Comparison of ENCODE assay signal across 12 cellular contexts in genomic region chr9:98083059-98083458, GRCh38. TPM values are rescaled to one million over a fixed set of nuclear protein-coding genes. Genes with fewer than 3 reads are reported as not detected.
A peak's percentile ranks its signal among the peaks of the same experiment; 100 is the strongest.
DNase-seq lines count a peak whose midpoint lies in the region; ATAC-seq and TF ChIP-seq lines count a peak whose summit lies in the region.
"Had no signal": no experiment of that assay in that cellular context is flagged by ENCODE, and none has a peak within 500 bp of the region (broad histone marks: within the 10 kb centered on the region; RNA-seq: fewer than 3 reads in every experiment).

No MANE protein-coding gene starts in this region.

- peaks cover 61% of the 10 kb centered on the region for H3K4me1 Mint-ChIP-seq in activated naive CD4-positive, alpha-beta T cell treated with anti-CD3 and anti-CD28 coated beads, Interleukin-2, amount 50 U/mL, for 24 hours
- peaks cover 34% of the 10 kb centered on the region for H3K4me1 Mint-ChIP-seq in activated T-helper 17 cell treated with anti-CD3 and anti-CD28 coated beads, Interleukin-2, amount 50 U/mL, for 72 hours

- no peaks in the 10 kb centered on the region for H3K9me3 Mint-ChIP-seq in activated naive CD4-positive, alpha-beta T cell treated with anti-CD3 and anti-CD28 coated beads, Interleukin-2, amount 50 U/mL, for 24 hours
- no peaks in the 10 kb centered on the region for H3K9me3 Mint-ChIP-seq in activated T-helper 17 cell treated with anti-CD3 and anti-CD28 coated beads, Interleukin-2, amount 50 U/mL, for 72 hours

- no peak for TF ChIP-seq CTCF in upper lobe of right lung (IDR thresholded peaks at IDR 0.05)

- H3K27me3 ChIP-seq in upper lobe of right lung, result no peaks in the 10 kb centered on the region
- H3K27me3 ChIP-seq: SJSA1 had no signal

- intact Hi-C loops in left colon (cut with DNase I, micrococcal nuclease) (no loop called here), upper lobe of right lung (cut with DNase I) (no loop called here)

- H3K4me3 Mint-ChIP-seq in activated naive CD4-positive, alpha-beta T cell treated with anti-CD3 and anti-CD28 coated beads, Interleukin-2, amount 50 U/mL, for 24 hours, result no peak overlapping the region
- H3K4me3 Mint-ChIP-seq in activated T-helper 17 cell treated with anti-CD3 and anti-CD28 coated beads, Interleukin-2, amount 50 U/mL, for 72 hours, result no peak overlapping the region

- ATAC-seq in activated T-helper 17 cell treated with anti-CD3 and anti-CD28 coated beads, Interleukin-2, amount 50 U/mL, for 72 hours (replicated peaks), result no peak
- ATAC-seq in left colon, result peak; percentile 74
- peak; percentile 51 for ATAC-seq in upper lobe of right lung
- ATAC-seq in GM21619 (IDR thresholded peaks at IDR 0.05; ENCODE audit: unreplicated experiment), result no peak
- no peak for ATAC-seq in HG03039 (IDR thresholded peaks at IDR 0.05; ENCODE audit: unreplicated experiment)

- DNase-seq in activated naive CD4-positive, alpha-beta T cell treated with Interleukin-2 at 50 U/mL for 16 hours, result no peak
- DNase-seq in left colon (peak in 1 of 2 donors; percentile 29), upper lobe of right lung (no peak), DMS153 treated with DMSO at 0.1 percent for 48 hours (lab: John Stamatoyannopoulos, UW; ENCODE audit: unreplicated experiment) (no peak)
- DNase-seq: GM23248; KBM-7; stimulated activated naive CD4-positive, alpha-beta T cell treated with Interleukin-2 at 50 U/mL for 16 hours had no signal

- H3K36me3 ChIP-seq in upper lobe of right lung, result peaks cover 67% of the 10 kb centered on the region

- no peaks in the 10 kb centered on the region for H3K9me3 ChIP-seq in upper lobe of right lung
- H3K9me3 ChIP-seq: SJSA1 had no signal

- peaks cover 18% of the 10 kb centered on the region for H3K36me3 Mint-ChIP-seq in activated naive CD4-positive, alpha-beta T cell treated with anti-CD3 and anti-CD28 coated beads, Interleukin-2, amount 50 U/mL, for 24 hours
- H3K36me3 Mint-ChIP-seq in activated T-helper 17 cell treated with anti-CD3 and anti-CD28 coated beads, Interleukin-2, amount 50 U/mL, for 72 hours (ENCODE audit: low read depth), result peaks cover 94% of the 10 kb centered on the region

- no peaks in the 10 kb centered on the region for H3K27me3 Mint-ChIP-seq in activated naive CD4-positive, alpha-beta T cell treated with anti-CD3 and anti-CD28 coated beads, Interleukin-2, amount 50 U/mL, for 24 hours
- H3K27me3 Mint-ChIP-seq in activated T-helper 17 cell treated with anti-CD3 and anti-CD28 coated beads, Interleukin-2, amount 50 U/mL, for 72 hours, result no peaks in the 10 kb centered on the region

- H3K4me1 ChIP-seq in upper lobe of right lung, result peaks cover 10% of the 10 kb centered on the region
- H3K4me1 ChIP-seq: SJSA1 had no signal

- no peak overlapping the region for H3K27ac ChIP-seq in upper lobe of right lung
- H3K27ac ChIP-seq: GM23248, SJSA1 had no signal

- H3K4me3 ChIP-seq in upper lobe of right lung, result no peak overlapping the region
- H3K4me3 ChIP-seq: GM23248, SJSA1 had no signal

- peak overlapping the region; percentile 15 for H3K27ac Mint-ChIP-seq in activated naive CD4-positive, alpha-beta T cell treated with anti-CD3 and anti-CD28 coated beads, Interleukin-2, amount 50 U/mL, for 24 hours
- peak overlapping the region; percentile 95 for H3K27ac Mint-ChIP-seq in activated T-helper 17 cell treated with anti-CD3 and anti-CD28 coated beads, Interleukin-2, amount 50 U/mL, for 72 hours

RNA-seq across cellular contexts. Expression of gene NANS, which starts 26.5 kb away (rescaled TPM):
- total RNA-seq in activated T-helper 17 cell treated with anti-CD3 and anti-CD28 coated beads, Interleukin-2, amount 50 U/mL, for 72 hours, result 10 to 100 TPM; 46.4 to 54.4 TPM
- total RNA-seq in left colon, result 100 to 1,000 TPM; 231 to 527 TPM
- total RNA-seq in upper lobe of right lung, result 53.8 TPM

RNA-seq across cellular contexts. Expression of gene TRIM14, which starts 36.0 kb away (rescaled TPM):
- 10 to 100 TPM; 43.4 to 57.8 TPM for total RNA-seq in activated T-helper 17 cell treated with anti-CD3 and anti-CD28 coated beads, Interleukin-2, amount 50 U/mL, for 72 hours
- 10 to 100 TPM; 46.3 to 55.6 TPM for total RNA-seq in left colon
- 38.7 TPM for total RNA-seq in upper lobe of right lung

Comparison
In these comparisons a context has a peak if more than half of its experiments do, and no peak if none do; other contexts are left out.
1. ATAC-seq: peak in left colon (single experiment) and upper lobe of right lung (single experiment); none in activated T-helper 17 cell treated with anti-CD3 and anti-CD28 coated beads, Interleukin-2, amount 50 U/mL, for 72 hours (single experiment), GM21619 (single experiment) and HG03039 (single experiment).